1 cellular context compared by ENCODE assay signal in genomic region chr21:34887729-34888568, GRCh38.
TF ChIP-seq lines count a peak whose summit lies in the region.

No MANE protein-coding gene starts in this region.

TF ChIP-seq in HEK293, 187 proteins besides CTCF, POLR2A, EP300 and RAD21 (continued from another document and continues in another):
- TF ChIP-seq ZBTB49 (tag by site-specific recombination; IDR thresholded peaks at IDR 0.05; ENCODE audit: low read depth): no peak
- TF ChIP-seq YY2 (tag by site-specific recombination; IDR thresholded peaks at IDR 0.05): no peak
- TF ChIP-seq ZIC2 (tag by site-specific recombination; IDR thresholded peaks at IDR 0.05): peak; percentile 64
- no peak for TF ChIP-seq ZNF610 (tag by site-specific recombination; IDR thresholded peaks at IDR 0.05; ENCODE audit: borderline replicate concordance)
- no peak for TF ChIP-seq HOXC10 (CRISPR knock-in tag; IDR thresholded peaks at IDR 0.05)
- no peak for TF ChIP-seq ZNF112 (tag by site-specific recombination; IDR thresholded peaks at IDR 0.05)
- TF ChIP-seq SETDB1 (IDR thresholded peaks at IDR 0.05; ENCODE audit: insufficient read length, low read length): no peak
- TF ChIP-seq ZNF302 (tag by site-specific recombination; IDR thresholded peaks at IDR 0.05; ENCODE audit: low read depth): no peak
- peak; percentile 87 for TF ChIP-seq ZNF394 (tag by site-specific recombination; IDR thresholded peaks at IDR 0.05; ENCODE audit: borderline replicate concordance)
- no peak; the same call in 1 of the 2 replicates for TF ChIP-seq GLI4 (tag by site-specific recombination; IDR thresholded peaks at IDR 0.05)
- no peak; the same call in 1 of the 2 replicates for TF ChIP-seq ZNF660 (tag by site-specific recombination; IDR thresholded peaks at IDR 0.05)
- no peak for TF ChIP-seq ZNF596 (tag by site-specific recombination; IDR thresholded peaks at IDR 0.05)
- TF ChIP-seq, protein P1, sequence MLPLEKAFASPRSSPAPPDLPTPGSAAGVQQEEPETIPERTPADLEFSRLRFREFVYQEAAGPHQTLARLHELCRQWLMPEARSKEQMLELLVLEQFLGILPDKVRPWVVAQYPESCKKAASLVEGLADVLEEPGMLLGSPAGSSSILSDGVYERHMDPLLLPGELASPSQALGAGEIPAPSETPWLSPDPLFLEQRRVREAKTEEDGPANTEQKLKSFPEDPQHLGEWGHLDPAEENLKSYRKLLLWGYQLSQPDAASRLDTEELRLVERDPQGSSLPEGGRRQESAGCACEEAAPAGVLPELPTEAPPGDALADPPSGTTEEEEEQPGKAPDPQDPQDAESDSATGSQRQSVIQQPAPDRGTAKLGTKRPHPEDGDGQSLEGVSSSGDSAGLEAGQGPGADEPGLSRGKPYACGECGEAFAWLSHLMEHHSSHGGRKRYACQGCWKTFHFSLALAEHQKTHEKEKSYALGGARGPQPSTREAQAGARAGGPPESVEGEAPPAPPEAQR (tag by site-specific recombination; IDR thresholded peaks at IDR 0.05): no peak
- TF ChIP-seq ZNF223 (tag by site-specific recombination; IDR thresholded peaks at IDR 0.05): no peak
- peak; percentile 40; the same call in 1 of the 2 replicates for TF ChIP-seq SP3 (tag by site-specific recombination; IDR thresholded peaks at IDR 0.05)
- no peak for TF ChIP-seq ZNF791 (tag by site-specific recombination; IDR thresholded peaks at IDR 0.05)
- peak; percentile 89 for TF ChIP-seq PATZ1 (tag by site-specific recombination; IDR thresholded peaks at IDR 0.05)
- no peak; the same call in 1 of the 2 replicates for TF ChIP-seq ZNF501 (tag by site-specific recombination; IDR thresholded peaks at IDR 0.05)
- TF ChIP-seq, protein P2, sequence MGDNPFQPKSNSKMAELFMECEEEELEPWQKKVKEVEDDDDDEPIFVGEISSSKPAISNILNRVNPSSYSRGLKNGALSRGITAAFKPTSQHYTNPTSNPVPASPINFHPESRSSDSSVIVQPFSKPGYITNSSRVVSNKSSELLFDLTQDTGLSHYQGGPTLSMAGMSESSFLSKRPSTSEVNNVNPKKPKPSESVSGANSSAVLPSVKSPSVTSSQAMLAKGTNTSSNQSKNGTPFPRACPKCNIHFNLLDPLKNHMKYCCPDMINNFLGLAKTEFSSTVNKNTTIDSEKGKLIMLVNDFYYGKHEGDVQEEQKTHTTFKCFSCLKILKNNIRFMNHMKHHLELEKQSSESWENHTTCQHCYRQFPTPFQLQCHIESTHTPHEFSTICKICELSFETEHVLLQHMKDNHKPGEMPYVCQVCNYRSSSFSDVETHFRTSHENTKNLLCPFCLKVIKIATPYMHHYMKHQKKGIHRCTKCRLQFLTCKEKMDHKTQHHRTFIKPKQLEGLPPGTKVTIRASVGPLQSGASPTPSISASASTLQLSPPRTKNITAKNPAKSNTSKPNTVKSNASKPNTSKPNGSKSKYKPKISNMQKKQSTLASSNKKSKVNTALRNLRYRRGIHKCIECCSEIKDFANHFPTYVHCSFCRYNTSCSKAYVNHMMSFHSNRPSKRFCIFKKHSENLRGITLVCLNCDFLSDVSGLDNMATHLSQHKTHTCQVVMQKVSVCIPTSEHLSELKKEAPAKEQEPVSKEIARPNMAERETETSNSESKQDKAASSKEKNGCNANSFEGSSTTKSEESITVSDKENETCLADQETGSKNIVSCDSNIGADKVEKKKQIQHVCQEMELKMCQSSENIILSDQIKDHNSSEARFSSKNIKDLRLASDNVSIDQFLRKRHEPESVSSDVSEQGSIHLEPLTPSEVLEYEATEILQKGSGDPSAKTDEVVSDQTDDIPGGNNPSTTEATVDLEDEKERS (tag by site-specific recombination; IDR thresholded peaks at IDR 0.05): peak; percentile 55; the same call in 1 of the 2 replicates
- TF ChIP-seq ZNF544 (tag by site-specific recombination; IDR thresholded peaks at IDR 0.05): no peak
- peak; percentile 42; the same call in 1 of the 2 replicates for TF ChIP-seq ZSCAN23 (tag by site-specific recombination; IDR thresholded peaks at IDR 0.05)
- TF ChIP-seq HOXA7 (CRISPR knock-in tag; IDR thresholded peaks at IDR 0.05; ENCODE audit: borderline replicate concordance): no peak
- TF ChIP-seq ZNF202 (tag by site-specific recombination; IDR thresholded peaks at IDR 0.05; ENCODE audit: borderline replicate concordance): no peak
- no peak for TF ChIP-seq MEIS1 (CRISPR knock-in tag; IDR thresholded peaks at IDR 0.05; ENCODE audit: borderline replicate concordance)
- TF ChIP-seq ZNF426 (tag by site-specific recombination; IDR thresholded peaks at IDR 0.05): no peak
- no peak for TF ChIP-seq GFI1B (tag by site-specific recombination; IDR thresholded peaks at IDR 0.05)
- TF ChIP-seq ZNF433 (tag by site-specific recombination; IDR thresholded peaks at IDR 0.05; ENCODE audit: low read depth): no peak
- TF ChIP-seq ZNF777 (tag by site-specific recombination; IDR thresholded peaks at IDR 0.05; ENCODE audit: borderline replicate concordance): no peak
- no peak for TF ChIP-seq ZNF521 (tag by site-specific recombination; IDR thresholded peaks at IDR 0.05)
- no peak for TF ChIP-seq ZNF16 (tag by site-specific recombination; IDR thresholded peaks at IDR 0.05; ENCODE audit: low read depth)
- TF ChIP-seq ZNF221 (tag by site-specific recombination; IDR thresholded peaks at IDR 0.05; ENCODE audit: borderline replicate concordance): no peak
- no peak for TF ChIP-seq ZNF514 (tag by site-specific recombination; IDR thresholded peaks at IDR 0.05)
- peak; percentile 90 for TF ChIP-seq ZBTB48 (tag by site-specific recombination; IDR thresholded peaks at IDR 0.05)
- no peak for TF ChIP-seq ZNF677 (tag by site-specific recombination; IDR thresholded peaks at IDR 0.05)
- TF ChIP-seq TCF7L2 (IDR thresholded peaks at IDR 0.05; ENCODE audit: borderline replicate concordance, low read depth, low read length): no peak
- no peak; the same call in 1 of the 2 replicates for TF ChIP-seq ZFP69B (tag by site-specific recombination; IDR thresholded peaks at IDR 0.05)
- TF ChIP-seq SP2 (tag by site-specific recombination; IDR thresholded peaks at IDR 0.05): peak; percentile 13; the same call in 1 of the 2 replicates
- TF ChIP-seq ZNF621 (tag by site-specific recombination; IDR thresholded peaks at IDR 0.05): no peak
- TF ChIP-seq, protein P3, sequence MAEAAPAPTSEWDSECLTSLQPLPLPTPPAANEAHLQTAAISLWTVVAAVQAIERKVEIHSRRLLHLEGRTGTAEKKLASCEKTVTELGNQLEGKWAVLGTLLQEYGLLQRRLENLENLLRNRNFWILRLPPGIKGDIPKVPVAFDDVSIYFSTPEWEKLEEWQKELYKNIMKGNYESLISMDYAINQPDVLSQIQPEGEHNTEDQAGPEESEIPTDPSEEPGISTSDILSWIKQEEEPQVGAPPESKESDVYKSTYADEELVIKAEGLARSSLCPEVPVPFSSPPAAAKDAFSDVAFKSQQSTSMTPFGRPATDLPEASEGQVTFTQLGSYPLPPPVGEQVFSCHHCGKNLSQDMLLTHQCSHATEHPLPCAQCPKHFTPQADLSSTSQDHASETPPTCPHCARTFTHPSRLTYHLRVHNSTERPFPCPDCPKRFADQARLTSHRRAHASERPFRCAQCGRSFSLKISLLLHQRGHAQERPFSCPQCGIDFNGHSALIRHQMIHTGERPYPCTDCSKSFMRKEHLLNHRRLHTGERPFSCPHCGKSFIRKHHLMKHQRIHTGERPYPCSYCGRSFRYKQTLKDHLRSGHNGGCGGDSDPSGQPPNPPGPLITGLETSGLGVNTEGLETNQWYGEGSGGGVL (tag by site-specific recombination; IDR thresholded peaks at IDR 0.05): peak; percentile 22; the same call in 1 of the 2 replicates
- TF ChIP-seq ZNF555 (tag by site-specific recombination; conservative IDR thresholded peaks at IDR 0.05): no peak
- peak; percentile 82 for TF ChIP-seq ZNF362 (tag by site-specific recombination; IDR thresholded peaks at IDR 0.05)
- TF ChIP-seq, protein P4, sequence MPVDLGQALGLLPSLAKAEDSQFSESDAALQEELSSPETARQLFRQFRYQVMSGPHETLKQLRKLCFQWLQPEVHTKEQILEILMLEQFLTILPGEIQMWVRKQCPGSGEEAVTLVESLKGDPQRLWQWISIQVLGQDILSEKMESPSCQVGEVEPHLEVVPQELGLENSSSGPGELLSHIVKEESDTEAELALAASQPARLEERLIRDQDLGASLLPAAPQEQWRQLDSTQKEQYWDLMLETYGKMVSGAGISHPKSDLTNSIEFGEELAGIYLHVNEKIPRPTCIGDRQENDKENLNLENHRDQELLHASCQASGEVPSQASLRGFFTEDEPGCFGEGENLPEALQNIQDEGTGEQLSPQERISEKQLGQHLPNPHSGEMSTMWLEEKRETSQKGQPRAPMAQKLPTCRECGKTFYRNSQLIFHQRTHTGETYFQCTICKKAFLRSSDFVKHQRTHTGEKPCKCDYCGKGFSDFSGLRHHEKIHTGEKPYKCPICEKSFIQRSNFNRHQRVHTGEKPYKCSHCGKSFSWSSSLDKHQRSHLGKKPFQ (tag by site-specific recombination; IDR thresholded peaks at IDR 0.05): no peak
- TF ChIP-seq ZNF701 (tag by site-specific recombination; IDR thresholded peaks at IDR 0.05): no peak
- no peak for TF ChIP-seq ZNF449 (tag by site-specific recombination; IDR thresholded peaks at IDR 0.05)
- TF ChIP-seq, protein P5, sequence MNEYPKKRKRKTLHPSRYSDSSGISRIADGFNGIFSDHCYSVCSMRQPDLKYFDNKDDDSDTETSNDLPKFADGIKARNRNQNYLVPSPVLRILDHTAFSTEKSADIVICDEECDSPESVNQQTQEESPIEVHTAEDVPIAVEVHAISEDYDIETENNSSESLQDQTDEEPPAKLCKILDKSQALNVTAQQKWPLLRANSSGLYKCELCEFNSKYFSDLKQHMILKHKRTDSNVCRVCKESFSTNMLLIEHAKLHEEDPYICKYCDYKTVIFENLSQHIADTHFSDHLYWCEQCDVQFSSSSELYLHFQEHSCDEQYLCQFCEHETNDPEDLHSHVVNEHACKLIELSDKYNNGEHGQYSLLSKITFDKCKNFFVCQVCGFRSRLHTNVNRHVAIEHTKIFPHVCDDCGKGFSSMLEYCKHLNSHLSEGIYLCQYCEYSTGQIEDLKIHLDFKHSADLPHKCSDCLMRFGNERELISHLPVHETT (tag by site-specific recombination; IDR thresholded peaks at IDR 0.05): peak; percentile 89
- no peak for TF ChIP-seq ZNF664 (tag by site-specific recombination; IDR thresholded peaks at IDR 0.05)
